8 cellular contexts compared by ENCODE assay signal in the genomic region with DNA sequence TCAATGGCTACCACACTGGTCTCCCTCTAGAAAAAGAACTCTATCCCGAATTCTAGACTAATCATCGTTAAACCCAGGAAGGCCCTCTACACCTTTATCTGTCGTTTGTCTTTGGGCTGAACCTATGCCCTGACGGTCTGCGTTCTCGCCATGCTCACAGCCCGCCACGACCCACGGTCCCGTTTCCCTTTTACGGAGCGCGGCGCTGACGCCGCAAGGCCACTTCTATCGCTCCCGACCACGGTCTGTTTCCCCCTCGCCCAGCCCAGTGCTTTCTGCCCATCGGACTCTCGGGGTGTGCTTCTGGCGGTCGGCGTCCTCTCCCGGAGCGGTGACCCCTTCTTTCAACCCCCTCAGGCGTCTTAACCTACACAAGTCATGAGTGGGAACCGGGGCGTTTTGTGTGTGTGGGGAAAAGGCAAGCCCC. TPM values are rescaled to one million over a fixed set of nuclear protein-coding genes. Genes with fewer than 3 reads are reported as not detected.
DNase-seq lines count a peak whose midpoint lies in the region; ATAC-seq, FAIRE-seq and TF ChIP-seq lines count a peak whose summit lies in the region.

No MANE protein-coding gene starts in this region.

- no peaks in the 10 kb centered on the region for H3K9me3 ChIP-seq in CD4-positive, alpha-beta memory T cell (ENCODE audit: control insufficient read depth in 1 of 2, low read length in 2 of 2)
- H3K9me3 ChIP-seq in T-helper 17 cell (ENCODE audit: control insufficient read depth, low read length, poor library complexity, severe bottlenecking): no peaks in the 10 kb centered on the region
- no peaks in the 10 kb centered on the region for H3K9me3 ChIP-seq in astrocyte (ENCODE audit: insufficient read depth, low read depth, low read length)

- peak in 3 of 5 donors; percentile 42 to 60 (median 46) for DNase-seq in CD4-positive, alpha-beta memory T cell
- DNase-seq in HTR-8/SVneo (ENCODE audit: insufficient read length, low spot score) (peak; percentile 18), T-helper 17 cell (peak; percentile 17 to 37 (median 30)), astrocyte (ENCODE audit: low read depth) (peak; percentile 6), hypothalamus (lab: John Stamatoyannopoulos, UW) (peak in 38 of 51 donors; percentile 13 to 79 (median 43)), sciatic nerve (ENCODE audit: low spot score) (peak; percentile 74), NCI-H128 (lab: John Stamatoyannopoulos, UW; ENCODE audit: unreplicated experiment) (no peak)

- peaks cover 9% of the 10 kb centered on the region for H3K79me2 ChIP-seq in astrocyte (ENCODE audit: insufficient read depth, low read length)

- H3K4me3 ChIP-seq in CD4-positive, alpha-beta memory T cell (ENCODE audit: low read length in 2 of 2): peak overlapping the region; percentile 66 to 96
- peak overlapping the region; percentile 92 for H3K4me3 ChIP-seq in astrocyte (ENCODE audit: insufficient read depth, low read depth, low read length)

- peaks cover 23% of the 10 kb centered on the region for H3K4me1 ChIP-seq in CD4-positive, alpha-beta memory T cell (ENCODE audit: insufficient read depth, low read length)
- H3K4me1 ChIP-seq in astrocyte (ENCODE audit: insufficient read depth, low read length): no peaks in the 10 kb centered on the region

- H3K4me2 ChIP-seq in astrocyte (ENCODE audit: low read length): peak overlapping the region; percentile 93

- H3K4me3 Mint-ChIP-seq in CD4-positive, alpha-beta memory T cell: peak overlapping the region; percentile 96 to 100 (median 98)
- H3K4me3 Mint-ChIP-seq in T-helper 17 cell (peak overlapping the region; percentile 98), astrocyte (ENCODE audit: unreplicated experiment) (peak overlapping the region; percentile 99)

- H3K27ac Mint-ChIP-seq in CD4-positive, alpha-beta memory T cell: peak overlapping the region; percentile 92 to 98 (median 97)
- H3K27ac Mint-ChIP-seq in T-helper 17 cell: peak overlapping the region; percentile 92
- H3K27ac Mint-ChIP-seq in astrocyte (ENCODE audit: unreplicated experiment): peak overlapping the region; percentile 88

- peak overlapping the region; percentile 96 for H2AFZ ChIP-seq in astrocyte (ENCODE audit: low read depth, low read length)

- no peak for FAIRE-seq in HTR-8/SVneo (lab: Jason Lieb, UNC)
- FAIRE-seq in astrocyte (lab: Jason Lieb, UNC): no peak

- intact Hi-C loops in CD4-positive, alpha-beta memory T cell (cut with micrococcal nuclease): loop anchor here (1.0 to 10.0 kb wide), 7 partner anchors 51 to 236 kb away; a partner anchor contains a TSS
- intact Hi-C loops in sciatic nerve (cut with DNase I): no loop called here

- ATAC-seq in GM21367 (IDR thresholded peaks at IDR 0.05; ENCODE audit: unreplicated experiment): peak; percentile 27
- peak; percentile 35 for ATAC-seq in T-helper 17 cell
- ATAC-seq in sciatic nerve: peak; percentile 29

- peak overlapping the region; percentile 82 for H3K27ac ChIP-seq in CD4-positive, alpha-beta memory T cell (ENCODE audit: low read depth, low read length)
- peak overlapping the region; percentile 76 for H3K27ac ChIP-seq in astrocyte (ENCODE audit: low read depth, low read length)

- H4K20me1 ChIP-seq in astrocyte (ENCODE audit: insufficient read depth, low read length): no peaks in the 10 kb centered on the region

- no peaks in the 10 kb centered on the region for H3K36me3 ChIP-seq in CD4-positive, alpha-beta memory T cell (ENCODE audit: insufficient read depth, low read length)
- H3K36me3 ChIP-seq in astrocyte (ENCODE audit: insufficient read depth, low read length): no peaks in the 10 kb centered on the region

- H3K9me3 Mint-ChIP-seq in CD4-positive, alpha-beta memory T cell: no peaks in the 10 kb centered on the region
- H3K9me3 Mint-ChIP-seq in astrocyte (ENCODE audit: unreplicated experiment): no peaks in the 10 kb centered on the region

- H3K27me3 Mint-ChIP-seq in CD4-positive, alpha-beta memory T cell: no peaks in the 10 kb centered on the region
- H3K27me3 Mint-ChIP-seq in T-helper 17 cell (no peaks in the 10 kb centered on the region), astrocyte (ENCODE audit: low read depth, unreplicated experiment) (no peaks in the 10 kb centered on the region)

- peak overlapping the region; percentile 93 for H3K9ac ChIP-seq in astrocyte (ENCODE audit: low read length)

- CTCF ChIA-PET in CD4-positive, alpha-beta memory T cell (lab: Charles Lee; ENCODE audit: partially characterized antibody): interaction anchor here (0.6 to 5.3 kb wide), 33 partner anchors 8 to 286 kb away, joined by 3 to 49 read pairs (median 6); a partner anchor contains a TSS

- TF ChIP-seq CTCF in astrocyte (IDR thresholded peaks at IDR 0.05; ENCODE audit: insufficient read depth, low read depth, low read length): no peak

- POLR2A ChIA-PET in CD4-positive, alpha-beta memory T cell (lab: Charles Lee; ENCODE audit: partially characterized antibody): interaction anchor here (0.6 to 4.6 kb wide), 14 partner anchors 8 to 1797 kb away, joined by 3 to 54 read pairs (median 4); a partner anchor contains a TSS

- H3K4me1 Mint-ChIP-seq in CD4-positive, alpha-beta memory T cell: peaks cover 9 to 31% (median 23%) of the 10 kb centered on the region in 4 donors
- H3K4me1 Mint-ChIP-seq in T-helper 17 cell (peaks cover 16% of the 10 kb centered on the region), astrocyte (ENCODE audit: low read depth, unreplicated experiment) (no peaks in the 10 kb centered on the region)

- no peaks in the 10 kb centered on the region for H3K27me3 ChIP-seq in CD4-positive, alpha-beta memory T cell (ENCODE audit: insufficient read depth, low read length)
- no peaks in the 10 kb centered on the region for H3K27me3 ChIP-seq in astrocyte (ENCODE audit: insufficient read depth, low read length)

- H3K36me3 Mint-ChIP-seq in CD4-positive, alpha-beta memory T cell: peaks cover 3 to 9% of the 10 kb centered on the region in 2 donors
- H3K36me3 Mint-ChIP-seq in T-helper 17 cell (ENCODE audit: low read depth) (peaks cover 2% of the 10 kb centered on the region), astrocyte (ENCODE audit: low read depth, unreplicated experiment) (no peaks in the 10 kb centered on the region)

RNA-seq across cellular contexts. Expression of a gene that starts 1.0 kb away (rescaled TPM):
- 1 to 10 TPM; 7.1 to 7.4 TPM for total RNA-seq in CD4-positive, alpha-beta memory T cell
- polyA plus RNA-seq in CD4-positive, alpha-beta memory T cell: 1 to 10 TPM; 2.2 to 3.8 TPM
- total RNA-seq in T-helper 17 cell (1 to 10 TPM; 1.9 to 2.5 TPM), astrocyte (5.3 and 5.4 TPM in 2 replicates), sciatic nerve (7.8 TPM)
